Comparison of ENCODE assay signal across 8 cellular contexts in the genomic region with DNA sequence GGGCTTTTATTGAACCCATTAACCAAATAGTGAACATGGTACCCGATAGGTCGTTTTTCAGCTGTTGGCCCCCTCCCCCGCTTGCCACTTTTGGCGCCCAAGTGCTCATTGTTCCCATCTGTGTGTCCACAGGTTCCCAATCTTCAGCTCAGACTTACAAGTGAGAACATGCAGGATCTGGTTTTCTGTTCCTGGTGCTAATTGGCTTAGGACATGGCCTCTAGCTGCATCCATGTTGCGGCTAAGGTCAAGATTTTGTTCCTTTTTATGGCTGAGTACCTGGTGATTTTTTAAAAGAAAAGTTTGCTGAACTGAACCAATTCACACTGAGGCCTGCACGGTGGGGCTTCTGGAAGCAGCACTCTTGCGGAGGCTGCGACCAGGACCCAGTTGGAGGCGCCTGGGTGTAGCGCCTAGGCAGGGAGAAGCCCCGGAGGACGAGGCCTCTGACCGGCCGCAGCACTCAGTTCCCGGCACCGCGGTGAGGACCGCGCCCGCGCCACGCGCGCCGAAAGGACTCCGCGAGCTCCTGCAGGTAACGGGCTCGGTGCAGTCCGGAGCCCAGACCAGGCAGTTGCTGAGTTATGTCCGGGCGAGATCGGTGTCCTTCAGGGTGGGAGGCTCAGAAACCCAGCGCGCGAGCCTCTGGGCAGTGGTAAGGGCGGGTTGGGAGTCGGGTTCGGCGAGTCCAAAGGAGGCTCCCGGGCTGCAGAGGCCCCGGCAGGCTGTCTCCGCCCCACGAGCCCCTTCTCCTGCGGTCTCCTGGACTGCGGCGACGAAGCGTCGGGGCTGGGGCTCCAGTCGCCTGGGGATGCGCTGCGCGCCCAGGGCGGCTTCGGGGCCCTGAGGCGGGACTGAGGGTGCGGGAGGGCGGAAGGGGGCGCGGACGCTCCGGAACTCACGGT. TPM values are rescaled to one million over a fixed set of nuclear protein-coding genes. Genes with fewer than 3 reads are reported as not detected.
DNase-seq lines count a peak whose midpoint lies in the region; ATAC-seq lines count a peak whose summit lies in the region.

No MANE protein-coding gene starts in this region.

- H3K36me3 Mint-ChIP-seq in activated naive CD4-positive, alpha-beta T cell treated with anti-CD3 and anti-CD28 coated beads, Interleukin-2, amount 50 U/mL, for 72 hours, result no peaks in the 10 kb centered on the region

- no peak for DNase-seq in activated CD4-positive, CD25-positive, alpha-beta regulatory T cell treated with anti-CD3 and anti-CD28 coated beads, Interleukin-2, amount 50 U/mL, for 72 hours
- DNase-seq in activated naive CD4-positive, alpha-beta T cell treated with anti-CD3 and anti-CD28 coated beads, Interleukin-2, amount 50 U/mL, for 72 hours (ENCODE audit: low spot score in 2 of 2), result no peak
- DNase-seq in right cardiac atrium (peak; percentile 34 to 73 (median 61)), retina (peak; percentile 83), NCI-H774 (lab: John Stamatoyannopoulos, UW) (no peak), mesenteric fat pad (ENCODE audit: low spot score) (no peak)

- intact Hi-C loops in right cardiac atrium (cut with DNase I), result no loop called here

- no peak overlapping the region for H3K27ac Mint-ChIP-seq in activated naive CD4-positive, alpha-beta T cell treated with anti-CD3 and anti-CD28 coated beads, Interleukin-2, amount 50 U/mL, for 72 hours

- WGBS in right cardiac atrium, result 10% methylated on average over 64 of the region's 64 CpGs

- H3K9me3 Mint-ChIP-seq in activated naive CD4-positive, alpha-beta T cell treated with anti-CD3 and anti-CD28 coated beads, Interleukin-2, amount 50 U/mL, for 72 hours, result no peaks in the 10 kb centered on the region

- H3K4me1 ChIP-seq in right cardiac atrium (ENCODE audit: control insufficient read depth, insufficient read depth, low read length), result no peaks in the 10 kb centered on the region

- no peaks in the 10 kb centered on the region for H3K9me3 ChIP-seq in right cardiac atrium (ENCODE audit: control insufficient read depth, low read length)

- H3K27me3 ChIP-seq in right cardiac atrium (ENCODE audit: control insufficient read depth, insufficient read depth), result no peaks in the 10 kb centered on the region

- peak overlapping the region; percentile 87 for H3K4me3 ChIP-seq in right cardiac atrium (ENCODE audit: low read length)

- ATAC-seq in activated CD4-positive, CD25-positive, alpha-beta regulatory T cell treated with anti-CD3 and anti-CD28 coated beads, Interleukin-2, amount 50 U/mL, for 24 hours, result peak; percentile 14 to 22
- ATAC-seq in activated naive CD4-positive, alpha-beta T cell treated with anti-CD3 and anti-CD28 coated beads, Interleukin-2, amount 50 U/mL, for 72 hours, result peak; percentile 17 to 29
- peak; percentile 70 to 71 for ATAC-seq in right cardiac atrium
- ATAC-seq in GM19035 (IDR thresholded peaks at IDR 0.05; ENCODE audit: unreplicated experiment), result no peak

- H3K27ac ChIP-seq in right cardiac atrium (ENCODE audit: low read length), result peak overlapping the region; percentile 88

RNA-seq across cellular contexts. Expression of a gene that starts 15.8 kb away (rescaled TPM):
- total RNA-seq in activated naive CD4-positive, alpha-beta T cell treated with anti-CD3 and anti-CD28 coated beads, Interleukin-2, amount 50 U/mL, for 72 hours, result 1 to 10 TPM; 3.1 to 8.1 TPM
- total RNA-seq in right cardiac atrium, result 1,000 to 10,000 TPM; 1,429 to 1,493 (median 1,458) TPM
- polyA plus RNA-seq in right cardiac atrium, result 1,464 TPM
- total RNA-seq in mesenteric fat pad, result 20.9 TPM

Comparison
In these comparisons a context has a peak if more than half of its experiments do, and no peak if none do; other contexts are left out.
1. DNase-seq: peak in right cardiac atrium (3 of 3) and retina (single experiment); none in activated CD4-positive, CD25-positive, alpha-beta regulatory T cell treated with anti-CD3 and anti-CD28 coated beads, Interleukin-2, amount 50 U/mL, for 72 hours (single experiment), activated naive CD4-positive, alpha-beta T cell treated with anti-CD3 and anti-CD28 coated beads, Interleukin-2, amount 50 U/mL, for 72 hours (0 of 2), NCI-H774 (single experiment) and mesenteric fat pad (single experiment).
2. RNA of a gene that starts 15.8 kb away (total RNA-seq): 1,429 to 1,493 TPM in right cardiac atrium; 20.9 TPM in mesenteric fat pad (single experiment) and 3.1 to 8.1 TPM in activated naive CD4-positive, alpha-beta T cell treated with anti-CD3 and anti-CD28 coated beads, Interleukin-2, amount 50 U/mL, for 72 hours; every median in the first group is over 10 times any median in the second.